Comparison of ENCODE assay signal across 20 cellular contexts in the genomic region with DNA sequence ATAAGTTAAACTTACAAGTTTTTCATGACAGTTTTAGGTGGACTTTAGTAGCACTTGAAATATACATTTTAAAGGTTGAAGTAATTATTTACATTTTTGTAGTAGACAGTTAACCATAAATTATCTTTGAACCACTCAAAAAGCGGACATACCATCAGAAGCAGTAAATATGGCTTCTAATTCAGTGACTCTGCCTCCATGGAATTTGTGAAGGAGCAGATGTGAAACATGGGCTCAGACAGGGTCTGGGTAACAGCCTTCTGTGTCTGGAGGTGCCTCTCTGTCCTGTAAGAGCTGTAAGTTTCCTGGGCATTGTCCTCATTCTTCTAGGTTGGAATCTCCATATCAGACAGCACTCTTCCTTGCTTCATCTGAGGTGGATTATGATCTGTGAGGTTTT. TPM values are rescaled to one million over a fixed set of nuclear protein-coding genes. Genes with fewer than 3 reads are reported as not detected.
DNase-seq lines count a peak whose midpoint lies in the region; ATAC-seq, FAIRE-seq and TF ChIP-seq lines count a peak whose summit lies in the region.
"Had no signal": no experiment of that assay in that cellular context is flagged by ENCODE, and none has a peak within 500 bp of the region (broad histone marks: within the 10 kb centered on the region; RNA-seq: fewer than 3 reads in every experiment).

No MANE protein-coding gene starts in this region.

- no peak overlapping the region for H2AK5ac ChIP-seq in mesenchymal stem cell (ENCODE audit: low read length, severe bottlenecking)

- H3K4ac ChIP-seq in mesenchymal stem cell (ENCODE audit: low read depth in 1 of 2, low read length in 2 of 2) = no peak overlapping the region

- H3K79me1 ChIP-seq in mesenchymal stem cell (replicated peaks; ENCODE audit: low read length, poor library complexity, severe bottlenecking) = no peaks in the 10 kb centered on the region

- TF ChIP-seq CTCF in brain microvascular endothelial cell (IDR thresholded peaks at IDR 0.05; ENCODE audit: low read depth, low read length, missing control alignments) = no peak

- H3K36me3 ChIP-seq in mesenchymal stem cell (ENCODE audit: control insufficient read depth in 1 of 2, insufficient read depth in 2 of 2, low read depth in 1 of 2, low read length in 2 of 2) = no peaks in the 10 kb centered on the region
- no peaks in the 10 kb centered on the region for H3K36me3 ChIP-seq in brain microvascular endothelial cell (replicated peaks)
- H3K36me3 ChIP-seq: BE2C had no signal

- H3K4me3 ChIP-seq in mesenchymal stem cell (ENCODE audit: insufficient read depth in 1 of 2, low read depth in 1 of 2, low read length in 2 of 2) = no peak overlapping the region
- H3K4me3 ChIP-seq in brain microvascular endothelial cell (ENCODE audit: low read depth, low read length) = no peak overlapping the region
- H3K4me3 ChIP-seq: GM23338 had no signal

- H3K9me3 ChIP-seq in mesenchymal stem cell (ENCODE audit: control insufficient read depth, low read length) = peaks cover 10% of the 10 kb centered on the region
- H3K9me3 ChIP-seq: BE2C, Caco-2 had no signal

- H3K23ac ChIP-seq in mesenchymal stem cell (ENCODE audit: low read length in 2 of 2) = no peak overlapping the region

- FAIRE-seq in frontal cortex (lab: Jason Lieb, UNC) = no peak
- FAIRE-seq: D721Med, G401.6, GM12891, H54 had no signal

- H3K9ac ChIP-seq in mesenchymal stem cell (ENCODE audit: low read length) = no peak overlapping the region

- H3K14ac ChIP-seq in mesenchymal stem cell (ENCODE audit: low read length in 2 of 2) = no peak overlapping the region

- no peak overlapping the region for H3K4me2 ChIP-seq in mesenchymal stem cell (ENCODE audit: low read length, poor library complexity, severe bottlenecking)
- H3K4me2 ChIP-seq: GM23338 had no signal

- no peaks in the 10 kb centered on the region for H3K4me1 Mint-ChIP-seq in activated T-helper 17 cell treated with anti-CD3 and anti-CD28 coated beads, Interleukin-2, amount 50 U/mL, for 72 hours

- H3K27ac Mint-ChIP-seq in activated T-helper 17 cell treated with anti-CD3 and anti-CD28 coated beads, Interleukin-2, amount 50 U/mL, for 72 hours = no peak overlapping the region
- H3K27ac Mint-ChIP-seq: CD4-positive, CD25-positive, alpha-beta regulatory T cell; GM23338 had no signal

- H2BK12ac ChIP-seq in mesenchymal stem cell (ENCODE audit: low read length in 2 of 2) = no peak overlapping the region

- no peak overlapping the region for H2AFZ ChIP-seq in mesenchymal stem cell (ENCODE audit: low read depth, low read length)

- 33% methylated on average over 1 of the region's 1 CpG for WGBS in mesenchymal stem cell

- DNase-seq in Daoy (ENCODE audit: low read depth) = peak; percentile 39
- peak; percentile 4 for DNase-seq in HCEC 1CT
- peak; percentile 64 for DNase-seq in amniotic epithelial cell (ENCODE audit: low read depth)
- DNase-seq in mesenchymal stem cell = peak; percentile 81
- DNase-seq in brain microvascular endothelial cell = no peak
- no peak for DNase-seq in activated CD4-positive, alpha-beta T cell treated with anti-CD3 and anti-CD28 coated beads for 48 hours
- DNase-seq in frontal cortex (ENCODE audit: low spot score in 2 of 2) = no peak
- DNase-seq: 8988T; BE2C; C1 segment of cervical spinal cord; Caco-2; CD4-positive, CD25-positive, alpha-beta regulatory T cell had no signal

- in situ Hi-C loops in brain microvascular endothelial cell (cut with HindIII; ENCODE audit: low pct_ligation_motif_present, low sequenced_read_pairs) = no loop called here

- no peak for ATAC-seq in activated T-helper 17 cell treated with anti-CD3 and anti-CD28 coated beads, Interleukin-2, amount 50 U/mL, for 72 hours (replicated peaks)
- ATAC-seq: GM23338, HCT116 had no signal

- no peak overlapping the region for H2BK15ac ChIP-seq in mesenchymal stem cell (ENCODE audit: low read depth, poor library complexity, severe bottlenecking)

- no peak overlapping the region for H2BK5ac ChIP-seq in mesenchymal stem cell (ENCODE audit: low read depth, low read length, poor library complexity, severe bottlenecking)

- no peak overlapping the region for H3K18ac ChIP-seq in mesenchymal stem cell (ENCODE audit: low read depth in 1 of 2, low read length in 2 of 2)

- H3K36me3 Mint-ChIP-seq in activated T-helper 17 cell treated with anti-CD3 and anti-CD28 coated beads, Interleukin-2, amount 50 U/mL, for 72 hours (ENCODE audit: low read depth) = no peaks in the 10 kb centered on the region

- no peak overlapping the region for H4K8ac ChIP-seq in mesenchymal stem cell (ENCODE audit: low read length)

- H3K27me3 ChIP-seq in mesenchymal stem cell (ENCODE audit: control insufficient read depth in 1 of 2, insufficient read depth in 1 of 2, low read length in 2 of 2) = peaks cover 0 to 10% of the 10 kb centered on the region in 2 experiments
- H3K27me3 ChIP-seq in brain microvascular endothelial cell (replicated peaks) = no peaks in the 10 kb centered on the region
- H3K27me3 ChIP-seq: BE2C had no signal

- peaks cover 3% of the 10 kb centered on the region for H3K27me3 Mint-ChIP-seq in activated T-helper 17 cell treated with anti-CD3 and anti-CD28 coated beads, Interleukin-2, amount 50 U/mL, for 72 hours

- H3K9me3 Mint-ChIP-seq in activated T-helper 17 cell treated with anti-CD3 and anti-CD28 coated beads, Interleukin-2, amount 50 U/mL, for 72 hours = peaks cover 24% of the 10 kb centered on the region
- H3K9me3 Mint-ChIP-seq: GM23338 had no signal

- no peak overlapping the region for H2BK120ac ChIP-seq in mesenchymal stem cell (ENCODE audit: low read depth, low read length)

- H3K27ac ChIP-seq in mesenchymal stem cell (ENCODE audit: low read length, poor library complexity, severe bottlenecking) (no peak overlapping the region), brain microvascular endothelial cell (no peak overlapping the region)

- H4K91ac ChIP-seq in mesenchymal stem cell (ENCODE audit: low read length) = no peak overlapping the region

- H3K4me3 Mint-ChIP-seq in activated T-helper 17 cell treated with anti-CD3 and anti-CD28 coated beads, Interleukin-2, amount 50 U/mL, for 72 hours = no peak overlapping the region
- H3K4me3 Mint-ChIP-seq: CD4-positive, CD25-positive, alpha-beta regulatory T cell; GM23338 had no signal

- H3K4me1 ChIP-seq in mesenchymal stem cell (ENCODE audit: control insufficient read depth, insufficient read depth, low read depth, low read length) = no peaks in the 10 kb centered on the region
- H3K4me1 ChIP-seq: BE2C had no signal

RNA-seq across cellular contexts. Expression of gene RLN2, which starts 12.4 kb away (rescaled TPM):
- not detected in 2 replicates for total RNA-seq in Daoy (2014; rRNA removed; shearing (Covaris generic))
- 0.19 TPM for polyA plus RNA-seq in mesenchymal stem cell (2013, experiment 1 of 2)
- 0.21 TPM for polyA plus RNA-seq in mesenchymal stem cell (2013, experiment 2 of 2)
- 1 to 10 TPM; 2.9 TPM for total RNA-seq in activated T-helper 17 cell treated with anti-CD3 and anti-CD28 coated beads, Interleukin-2, amount 50 U/mL, for 72 hours
- not detected for total RNA-seq in frontal cortex
- total RNA-seq: HT1080 had no signal

RNA-seq across cellular contexts. Expression of gene RLN1, which starts 47.5 kb away (rescaled TPM):
- total RNA-seq in Daoy (2014; rRNA removed; shearing (Covaris generic)) = 0.11 and 0.21 TPM in 2 replicates
- 0.11 TPM for polyA plus RNA-seq in mesenchymal stem cell (2013, experiment 1 of 2)
- polyA plus RNA-seq in mesenchymal stem cell (2013, experiment 2 of 2) = not detected
- total RNA-seq in activated T-helper 17 cell treated with anti-CD3 and anti-CD28 coated beads, Interleukin-2, amount 50 U/mL, for 72 hours = 1 to 10 TPM in 1 of 2 donors, under 1 TPM in 1; 0.95 to 1.6 TPM
- not detected for total RNA-seq in frontal cortex
- total RNA-seq: Caco-2, HT1080 had no signal

Comparison
In these comparisons a context has a peak if more than half of its experiments do, and no peak if none do; other contexts are left out.
1. DNase-seq: peak in Daoy (single experiment), HCEC 1CT (single experiment), amniotic epithelial cell (single experiment) and mesenchymal stem cell (single experiment); none in brain microvascular endothelial cell (single experiment), activated CD4-positive, alpha-beta T cell treated with anti-CD3 and anti-CD28 coated beads for 48 hours (single experiment) and frontal cortex (0 of 2).